ENCODE assay signal across 1 cellular context in the genomic region with DNA sequence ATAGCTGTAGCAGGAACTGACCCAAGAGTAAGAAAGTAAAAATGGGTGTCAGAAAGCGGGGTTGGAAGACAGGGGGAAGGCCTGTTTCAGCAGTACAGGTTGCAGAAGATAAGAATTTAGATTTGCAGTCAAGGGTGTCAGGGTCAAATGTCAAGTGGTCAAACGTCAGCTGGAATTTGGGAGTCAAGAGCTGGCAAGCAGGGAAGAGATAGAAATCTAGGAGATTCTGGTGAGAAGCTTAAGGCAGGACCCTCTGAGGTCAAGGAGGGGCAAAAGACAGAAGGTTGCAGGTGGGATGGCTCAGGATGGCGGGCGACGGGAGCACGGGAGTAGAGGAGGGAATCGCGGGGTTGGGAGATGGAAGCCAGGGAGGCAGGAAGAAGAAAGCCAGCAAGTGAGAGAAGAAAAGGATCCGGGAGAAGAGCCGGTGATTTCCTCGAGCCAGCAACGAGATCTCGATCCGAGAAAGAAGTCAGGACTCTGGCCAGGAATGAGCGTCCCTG.
TF ChIP-seq lines count a peak whose summit lies in the region.

No MANE protein-coding gene starts in this region.

TF ChIP-seq in A549, 52 proteins besides CTCF, POLR2A, EP300 and RAD21 (continued from another document):
- TF ChIP-seq, protein P1, sequence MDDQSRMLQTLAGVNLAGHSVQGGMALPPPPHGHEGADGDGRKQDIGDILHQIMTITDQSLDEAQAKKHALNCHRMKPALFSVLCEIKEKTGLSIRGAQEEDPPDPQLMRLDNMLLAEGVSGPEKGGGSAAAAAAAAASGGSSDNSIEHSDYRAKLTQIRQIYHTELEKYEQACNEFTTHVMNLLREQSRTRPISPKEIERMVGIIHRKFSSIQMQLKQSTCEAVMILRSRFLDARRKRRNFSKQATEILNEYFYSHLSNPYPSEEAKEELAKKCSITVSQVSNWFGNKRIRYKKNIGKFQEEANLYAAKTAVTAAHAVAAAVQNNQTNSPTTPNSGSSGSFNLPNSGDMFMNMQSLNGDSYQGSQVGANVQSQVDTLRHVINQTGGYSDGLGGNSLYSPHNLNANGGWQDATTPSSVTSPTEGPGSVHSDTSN (IDR thresholded peaks at IDR 0.05): no peak
- TF ChIP-seq EHF (CRISPR knock-in tag; IDR thresholded peaks at IDR 0.05) (no peak), ZSCAN20 (CRISPR knock-in tag; IDR thresholded peaks at IDR 0.05) (no peak), CBX2 (IDR thresholded peaks at IDR 0.05; ENCODE audit: borderline replicate concordance, low read depth) (no peak), RARB (CRISPR knock-in tag; IDR thresholded peaks at IDR 0.05) (no peak), POLR2AphosphoS2 (conservative IDR thresholded peaks at IDR 0.05; ENCODE audit: low read length) (no peak), JUN (IDR thresholded peaks at IDR 0.05) (no peak)
